ENCODE assay signal across 8 cellular contexts in genomic region chr13:72255908-72256307, GRCh38.
A peak's percentile ranks its signal among the peaks of the same experiment; 100 is the strongest.
DNase-seq lines count a peak whose midpoint lies in the region; ATAC-seq and TF ChIP-seq lines count a peak whose summit lies in the region.

No MANE protein-coding gene starts in this region.

- no peak overlapping the region for H3K27ac Mint-ChIP-seq in activated CD4-positive, alpha-beta memory T cell treated with anti-CD3 and anti-CD28 coated beads for 36 hours

- intact Hi-C loops in activated CD4-positive, alpha-beta memory T cell treated with anti-CD3 and anti-CD28 coated beads for 36 hours (cut with micrococcal nuclease): no loop called here

- no peaks in the 10 kb centered on the region for H3K27me3 Mint-ChIP-seq in activated CD4-positive, alpha-beta memory T cell treated with anti-CD3 and anti-CD28 coated beads for 36 hours

- H3K4me3 ChIP-seq in AG10803 (ENCODE audit: low read length): no peak overlapping the region

- POLR2A ChIA-PET in activated CD4-positive, alpha-beta memory T cell treated with anti-CD3 and anti-CD28 coated beads for 36 hours (lab: Charles Lee): no interaction called here

- H3K36me3 Mint-ChIP-seq in activated CD4-positive, alpha-beta memory T cell treated with anti-CD3 and anti-CD28 coated beads for 36 hours: no peaks in the 10 kb centered on the region

- peaks cover 3% of the 10 kb centered on the region for H3K9me3 Mint-ChIP-seq in activated CD4-positive, alpha-beta memory T cell treated with anti-CD3 and anti-CD28 coated beads for 36 hours

- CTCF ChIA-PET in activated CD4-positive, alpha-beta memory T cell treated with anti-CD3 and anti-CD28 coated beads for 36 hours (lab: Charles Lee): no interaction called here

- H3K4me1 Mint-ChIP-seq in activated CD4-positive, alpha-beta memory T cell treated with anti-CD3 and anti-CD28 coated beads for 36 hours (ENCODE audit: low read depth): no peaks in the 10 kb centered on the region

- H3K4me3 Mint-ChIP-seq in activated CD4-positive, alpha-beta memory T cell treated with anti-CD3 and anti-CD28 coated beads for 36 hours: no peak overlapping the region

- no peak for ATAC-seq in HG02981 (IDR thresholded peaks at IDR 0.05; ENCODE audit: unreplicated experiment)

- peak; percentile 68 for TF ChIP-seq CTCF in AG10803 (conservative IDR thresholded peaks at IDR 0.05; ENCODE audit: low read length)

- DNase-seq in AG10803 (ENCODE audit: low read depth) (peak; percentile 40), HuH-7 (ENCODE audit: low spot score) (peak; percentile 16), SHP77 (lab: John Stamatoyannopoulos, UW) (peak; percentile 57 to 77), iPS DF 19.7 (ENCODE audit: low read depth, low spot score) (peak; percentile 35), NCI-H187 treated with DMSO at 0.1 percent for 48 hours (lab: John Stamatoyannopoulos, UW) (no peak)
- no peak for DNase-seq in stimulated activated CD4-positive, alpha-beta T cell treated with anti-CD3 and anti-CD28 coated beads, Interleukin-1b, Interleukin-23, amount 100 ng/mL, for 48 hours
- no peak for DNase-seq in activated CD4-positive, alpha-beta memory T cell treated with anti-CD3 and anti-CD28 coated beads for 36 hours

Comparison
In these comparisons a context has a peak if more than half of its experiments do, and no peak if none do; other contexts are left out.
1. DNase-seq: peak in AG10803 (single experiment), HuH-7 (single experiment), SHP77 (2 of 2) and iPS DF 19.7 (single experiment); none in stimulated activated CD4-positive, alpha-beta T cell treated with anti-CD3 and anti-CD28 coated beads, Interleukin-1b, Interleukin-23, amount 100 ng/mL, for 48 hours (single experiment), activated CD4-positive, alpha-beta memory T cell treated with anti-CD3 and anti-CD28 coated beads for 36 hours (single experiment) and NCI-H187 treated with DMSO at 0.1 percent for 48 hours (single experiment).